ENCODE assay signal across 18 cellular contexts in the genomic region with DNA sequence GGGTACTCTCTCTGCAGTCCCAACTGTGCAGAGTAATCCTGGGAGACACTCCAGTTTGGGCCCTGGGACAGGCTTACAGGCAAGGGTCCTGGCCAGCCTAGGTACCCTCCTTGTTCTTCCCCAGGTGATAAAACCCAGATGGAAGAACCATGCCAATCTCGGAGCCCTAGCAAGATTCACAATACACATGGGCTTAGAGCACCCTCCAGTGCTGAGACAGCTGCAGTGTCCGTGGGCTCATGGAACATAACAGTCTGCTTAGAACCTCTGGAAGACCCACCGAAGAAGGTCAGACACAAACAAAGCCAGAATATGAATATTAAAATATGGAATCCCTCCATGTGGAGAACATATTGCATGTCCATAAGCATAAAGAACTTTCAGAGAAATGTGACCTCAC.
A peak's percentile ranks its signal among the peaks of the same experiment; 100 is the strongest.
DNase-seq lines count a peak whose midpoint lies in the region; ATAC-seq and TF ChIP-seq lines count a peak whose summit lies in the region.
"Had no signal": no experiment of that assay in that cellular context is flagged by ENCODE, and none has a peak within 500 bp of the region (broad histone marks: within the 10 kb centered on the region; RNA-seq: fewer than 3 reads in every experiment).

No MANE protein-coding gene starts in this region.

- H3K4me1 Mint-ChIP-seq in T-helper 2 cell treated with Interferon-gamma antibody and Interleukin-4, amounts not matched to agents 5 μg/mL and 100 μg/mL, for 36 hours (ENCODE audit: low read depth), result no peaks in the 10 kb centered on the region
- H3K4me1 Mint-ChIP-seq: T-helper 17 cell had no signal

- no peak overlapping the region for H3K27ac Mint-ChIP-seq in T-helper 2 cell treated with Interferon-gamma antibody and Interleukin-4, amounts not matched to agents 5 μg/mL and 100 μg/mL, for 36 hours
- H3K27ac Mint-ChIP-seq: T-helper 17 cell had no signal

- intact Hi-C loops in A673 (cut with micrococcal nuclease; ENCODE audit: unreplicated experiment), result no loop called here

- CTCF ChIA-PET in A673 (lab: Charles Lee), result interaction anchor here (0.7 kb wide), 1 partner anchor 865 kb away, joined by 4 read pairs; no protein-coding TSS in a partner anchor

- H3K4me2 ChIP-seq in Karpas-422 (ENCODE audit: low read depth, low read length, poor library complexity, severe bottlenecking), result no peak overlapping the region

- DNase-seq in A673 (ENCODE audit: low spot score), result peak; percentile 13
- no peak for DNase-seq in T-helper 2 cell treated with Interferon-gamma antibody and Interleukin-4, amounts not matched to agents 5 μg/mL and 100 μg/mL, for 36 hours (ENCODE audit: low spot score)
- DNase-seq in Karpas-422, result no peak
- no peak for DNase-seq in NCI-H2107 (lab: John Stamatoyannopoulos, UW)
- no peak for DNase-seq in central memory CD4-positive, alpha-beta T cell
- DNase-seq: activated CD4-positive, alpha-beta T cell treated with anti-CD3 and anti-CD28 coated beads, Interleukin-2, amount 50 U/mL, for 1 hour; activated T-cell treated with anti-CD3 and anti-CD28 coated beads, Interleukin-2, amount 50 U/mL, for 4 hours; cerebellar nuclear complex; DMS153; glutamatergic neuron; GM23248; NCI-H226; T-helper 17 cell had no signal

- H3K36me3 ChIP-seq in A673 (ENCODE audit: insufficient read depth, low read length, poor library complexity, severe bottlenecking), result no peaks in the 10 kb centered on the region
- H3K36me3 ChIP-seq in Karpas-422 (ENCODE audit: insufficient read depth, low read length), result no peaks in the 10 kb centered on the region
- H3K36me3 ChIP-seq: thoracic aorta had no signal

- H3K9me2 ChIP-seq in Karpas-422 (replicated peaks; ENCODE audit: insufficient read depth, low read length), result no peaks in the 10 kb centered on the region

- no TSS peak for BruUV-seq in A673 (replicated peaks; lab: Mats Ljungman, UMichigan)

- H2AFZ ChIP-seq in Karpas-422 (ENCODE audit: low read length), result no peak overlapping the region
- H2AFZ ChIP-seq: GM23248 had no signal

- no peaks in the 10 kb centered on the region for H3K9me3 ChIP-seq in A673 (ENCODE audit: low read depth, low read length, poor library complexity, severe bottlenecking)
- peaks cover 20% of the 10 kb centered on the region for H3K9me3 ChIP-seq in Karpas-422 (ENCODE audit: low read length)
- H3K9me3 ChIP-seq: thoracic aorta had no signal

- TF ChIP-seq CTCF in A673 (conservative IDR thresholded peaks at IDR 0.05; ENCODE audit: low read depth, low read length), result peak; percentile 36
- 0 out of 2 replicates have a peak, but pooled peaks have one; percentile 22 for TF ChIP-seq CTCF in GM12874 (IDR thresholded peaks at IDR 0.05; ENCODE audit: insufficient read depth, low read depth, low read length)
- peak; percentile 19; the same call in 1 of the 2 replicates for TF ChIP-seq CTCF in VCaP (conservative IDR thresholded peaks at IDR 0.05)

- no peak overlapping the region for H3K4me3 Mint-ChIP-seq in T-helper 2 cell treated with Interferon-gamma antibody and Interleukin-4, amounts not matched to agents 5 μg/mL and 100 μg/mL, for 36 hours
- H3K4me3 Mint-ChIP-seq: activated T-cell treated with anti-CD3 and anti-CD28 coated beads, Interleukin-2, amount 50 U/mL, for 4 hours; T-helper 17 cell had no signal

- no peak overlapping the region for H3K9ac ChIP-seq in Karpas-422 (ENCODE audit: low read length)
- H3K9ac ChIP-seq: GM23248 had no signal

- POLR2A ChIA-PET in A673 (lab: Charles Lee; ENCODE audit: low non-redundant PET), result no interaction called here

- H3K4me3 ChIP-seq in A673 (ENCODE audit: low read depth, low read length, poor library complexity, severe bottlenecking) (no peak overlapping the region), Karpas-422 (ENCODE audit: low read length) (no peak overlapping the region)
- H3K4me3 ChIP-seq: GM23248, thoracic aorta had no signal

- H3K79me2 ChIP-seq in Karpas-422 (ENCODE audit: low read length), result no peaks in the 10 kb centered on the region

- no peak overlapping the region for H3K27ac ChIP-seq in A673 (ENCODE audit: low read depth, low read length, poor library complexity, severe bottlenecking)
- no peak overlapping the region for H3K27ac ChIP-seq in VCaP
- H3K27ac ChIP-seq in Karpas-422 (ENCODE audit: low read length), result no peak overlapping the region
- H3K27ac ChIP-seq: epithelial cell of prostate, GM23248, thoracic aorta had no signal

- no peaks in the 10 kb centered on the region for H4K20me1 ChIP-seq in Karpas-422 (ENCODE audit: insufficient read depth, low read depth, low read length)

- ATAC-seq in HG02885 (IDR thresholded peaks at IDR 0.05; ENCODE audit: poor library complexity, unreplicated experiment), result peak; percentile 69
- ATAC-seq: activated T-cell treated with anti-CD3 and anti-CD28 coated beads, Interleukin-2, amount 50 U/mL, for 4 hours; T-helper 17 cell had no signal

- no peaks in the 10 kb centered on the region for H3K27me3 Mint-ChIP-seq in T-helper 2 cell treated with Interferon-gamma antibody and Interleukin-4, amounts not matched to agents 5 μg/mL and 100 μg/mL, for 36 hours (ENCODE audit: low read depth)
- H3K27me3 Mint-ChIP-seq: T-helper 17 cell had no signal

- H3K9me3 Mint-ChIP-seq in T-helper 2 cell treated with Interferon-gamma antibody and Interleukin-4, amounts not matched to agents 5 μg/mL and 100 μg/mL, for 36 hours, result no peaks in the 10 kb centered on the region

- H3K27me3 ChIP-seq in A673 (replicated peaks; ENCODE audit: insufficient read depth, low read depth, low read length, poor library complexity) (no peaks in the 10 kb centered on the region), Karpas-422 (ENCODE audit: low read length) (no peaks in the 10 kb centered on the region)

- H3K36me3 Mint-ChIP-seq in T-helper 2 cell treated with Interferon-gamma antibody and Interleukin-4, amounts not matched to agents 5 μg/mL and 100 μg/mL, for 36 hours (ENCODE audit: low read depth), result no peaks in the 10 kb centered on the region

- H3K4me1 ChIP-seq in A673 (ENCODE audit: insufficient read depth, low read length, poor library complexity, severe bottlenecking) (no peaks in the 10 kb centered on the region), Karpas-422 (ENCODE audit: low read length) (no peaks in the 10 kb centered on the region)
